17 cellular contexts compared by ENCODE assay signal in genomic region chr20:55216525-55217242, GRCh38.
A peak's percentile ranks its signal among the peaks of the same experiment; 100 is the strongest.
DNase-seq lines count a peak whose midpoint lies in the region; ATAC-seq, FAIRE-seq and TF ChIP-seq lines count a peak whose summit lies in the region.
"Had no signal": no experiment of that assay in that cellular context is flagged by ENCODE, and none has a peak within 500 bp of the region (broad histone marks: within the 10 kb centered on the region; RNA-seq: fewer than 3 reads in every experiment).

No MANE protein-coding gene starts in this region.

- no peaks in the 10 kb centered on the region for H3K36me3 ChIP-seq in MG63
- H3K36me3 ChIP-seq in astrocyte (ENCODE audit: insufficient read depth, low read length), result no peaks in the 10 kb centered on the region
- H3K36me3 ChIP-seq: SJCRH30 had no signal

- DNase-seq in H54 (ENCODE audit: insufficient read length, low spot score) (peak; percentile 5), MG63 (peak; percentile 26), astrocyte (ENCODE audit: low read depth) (peak; percentile 40), kidney tubule cell (ENCODE audit: low spot score) (peak; percentile 1), OCI-M1 (lab: John Stamatoyannopoulos, UW) (no peak), NCI-H82 treated with DMSO at 0.1 percent for 48 hours (lab: John Stamatoyannopoulos, UW; ENCODE audit: unreplicated experiment) (no peak)
- DNase-seq: CD4-positive, alpha-beta T cell; DMS79 treated with DMSO at 0.1 percent for 48 hours; GDM1; GOT3; Karpas-422; NCI-H2227 treated with DMSO at 0.1 percent for 48 hours; SJCRH30 had no signal

- no peak overlapping the region for H3K4me3 Mint-ChIP-seq in astrocyte (ENCODE audit: unreplicated experiment)
- H3K4me3 Mint-ChIP-seq: B cell; CD4-positive, alpha-beta T cell had no signal

- no peaks in the 10 kb centered on the region for H3K4me1 Mint-ChIP-seq in astrocyte (ENCODE audit: low read depth, unreplicated experiment)
- H3K4me1 Mint-ChIP-seq: B cell had no signal

- ATAC-seq in HG03095 (IDR thresholded peaks at IDR 0.05; ENCODE audit: unreplicated experiment), result no peak
- ATAC-seq in HG02798 (IDR thresholded peaks at IDR 0.05; ENCODE audit: poor library complexity, unreplicated experiment), result no peak
- ATAC-seq: Panc1 had no signal

- H4K20me1 ChIP-seq in astrocyte (ENCODE audit: insufficient read depth, low read length), result no peaks in the 10 kb centered on the region

- no peaks in the 10 kb centered on the region for H3K36me3 Mint-ChIP-seq in astrocyte (ENCODE audit: low read depth, unreplicated experiment)

- no peak overlapping the region for H2AFZ ChIP-seq in astrocyte (ENCODE audit: low read depth, low read length)

- H3K27ac ChIP-seq in astrocyte (ENCODE audit: low read depth, low read length), result no peak overlapping the region
- H3K27ac ChIP-seq: SJCRH30 had no signal

- H3K27me3 ChIP-seq in MG63, result no peaks in the 10 kb centered on the region
- no peaks in the 10 kb centered on the region for H3K27me3 ChIP-seq in astrocyte (ENCODE audit: insufficient read depth, low read length)
- H3K27me3 ChIP-seq: SJCRH30 had no signal

- no peak overlapping the region for H3K4me2 ChIP-seq in astrocyte (ENCODE audit: low read length)

- H3K9ac ChIP-seq in astrocyte (ENCODE audit: low read length), result no peak overlapping the region

- H3K27ac Mint-ChIP-seq in astrocyte (ENCODE audit: unreplicated experiment), result no peak overlapping the region
- H3K27ac Mint-ChIP-seq: B cell; CD4-positive, alpha-beta T cell had no signal

- no peak for TF ChIP-seq POLR2A in H54 (IDR thresholded peaks at IDR 0.05; ENCODE audit: low read depth, low read length)

- peaks cover 17% of the 10 kb centered on the region for H3K9me3 ChIP-seq in MG63
- no peaks in the 10 kb centered on the region for H3K9me3 ChIP-seq in astrocyte (ENCODE audit: insufficient read depth, low read depth, low read length)
- H3K9me3 ChIP-seq: SJCRH30 had no signal

- no peak for TF ChIP-seq CTCF in astrocyte (IDR thresholded peaks at IDR 0.05; ENCODE audit: insufficient read depth, low read depth, low read length)

- no peaks in the 10 kb centered on the region for H3K9me3 Mint-ChIP-seq in astrocyte (ENCODE audit: unreplicated experiment)

- H3K4me3 ChIP-seq in MG63, result no peak overlapping the region
- H3K4me3 ChIP-seq in astrocyte (ENCODE audit: insufficient read depth, low read depth, low read length), result no peak overlapping the region
- H3K4me3 ChIP-seq: SJCRH30 had no signal

- H3K4me1 ChIP-seq in astrocyte (ENCODE audit: insufficient read depth, low read length), result no peaks in the 10 kb centered on the region
- H3K4me1 ChIP-seq: SJCRH30 had no signal

- H3K79me2 ChIP-seq in astrocyte (ENCODE audit: insufficient read depth, low read length), result no peaks in the 10 kb centered on the region

- FAIRE-seq in H54 (lab: Jason Lieb, UNC) (peak; percentile 67), astrocyte (lab: Jason Lieb, UNC) (no peak)

- no peaks in the 10 kb centered on the region for H3K27me3 Mint-ChIP-seq in astrocyte (ENCODE audit: low read depth, unreplicated experiment)
- H3K27me3 Mint-ChIP-seq: B cell; CD4-positive, alpha-beta T cell had no signal

Comparison
In these comparisons a context has a peak if more than half of its experiments do, and no peak if none do; other contexts are left out.
1. DNase-seq: peak in H54 (single experiment), MG63 (single experiment), astrocyte (single experiment) and kidney tubule cell (single experiment); none in OCI-M1 (single experiment) and NCI-H82 treated with DMSO at 0.1 percent for 48 hours (single experiment).